ENCODE assay signal across 20 cellular contexts in genomic region chr11:71379722-71380121, GRCh38.
A peak's percentile ranks its signal among the peaks of the same experiment; 100 is the strongest.
DNase-seq lines count a peak whose midpoint lies in the region; ATAC-seq and TF ChIP-seq lines count a peak whose summit lies in the region.
"Had no signal": no experiment of that assay in that cellular context is flagged by ENCODE, and none has a peak within 500 bp of the region (broad histone marks: within the 10 kb centered on the region; RNA-seq: fewer than 3 reads in every experiment).

No MANE protein-coding gene starts in this region.

- peak; percentile 67 for ATAC-seq in WTC11
- no peak for ATAC-seq in activated CD8-positive, alpha-beta T cell treated with anti-CD3 and anti-CD28 coated beads, Interleukin-2, amount 10 ng/mL, durations not matched to agents 7 days and 5 days
- ATAC-seq: GM12878 had no signal

- no peaks in the 10 kb centered on the region for H4K20me1 ChIP-seq in osteoblast (ENCODE audit: insufficient read depth, low read length)

- H3K4me3 ChIP-seq in HEK293 (ENCODE audit: low read depth, low read length), result no peak overlapping the region
- H3K4me3 ChIP-seq in osteoblast (ENCODE audit: insufficient read depth, low read length), result no peak overlapping the region
- H3K4me3 ChIP-seq: GM12878 had no signal

- POLR2A ChIA-PET in HEK293 (lab: Yijun Ruan, JAX), result no interaction called here
- POLR2A ChIA-PET in WTC11 (lab: Charles Lee), result no interaction called here
- POLR2A ChIA-PET in activated CD8-positive, alpha-beta T cell treated with anti-CD3 and anti-CD28 coated beads, Interleukin-2, amount 10 ng/mL, durations not matched to agents 7 days and 5 days (lab: Charles Lee), result no interaction called here
- POLR2A ChIA-PET in activated CD4-positive, alpha-beta memory T cell treated with anti-CD3 and anti-CD28 coated beads for 36 hours (lab: Charles Lee), result no interaction called here

- no peak overlapping the region for H3K4me2 ChIP-seq in osteoblast (ENCODE audit: insufficient read depth, low read length)

- peaks cover 62% of the 10 kb centered on the region for H3K27me3 Mint-ChIP-seq in WTC11 (ENCODE audit: low read depth)
- H3K27me3 Mint-ChIP-seq in activated CD8-positive, alpha-beta T cell treated with anti-CD3 and anti-CD28 coated beads, Interleukin-2, amount 10 ng/mL, durations not matched to agents 7 days and 5 days (ENCODE audit: low read depth), result peaks cover 3% of the 10 kb centered on the region
- peaks cover 35% of the 10 kb centered on the region for H3K27me3 Mint-ChIP-seq in activated CD4-positive, alpha-beta memory T cell treated with anti-CD3 and anti-CD28 coated beads for 36 hours

- H3K9me3 Mint-ChIP-seq in WTC11, result peaks cover 43% of the 10 kb centered on the region
- H3K9me3 Mint-ChIP-seq in activated CD8-positive, alpha-beta T cell treated with anti-CD3 and anti-CD28 coated beads, Interleukin-2, amount 10 ng/mL, durations not matched to agents 7 days and 5 days (ENCODE audit: insufficient read depth), result no peaks in the 10 kb centered on the region
- H3K9me3 Mint-ChIP-seq in activated CD4-positive, alpha-beta memory T cell treated with anti-CD3 and anti-CD28 coated beads for 36 hours, result peaks cover 1% of the 10 kb centered on the region

- H3K9me3 ChIP-seq in HEK293 (ENCODE audit: control insufficient read depth, insufficient read depth, low read depth, low read length) (no peaks in the 10 kb centered on the region), osteoblast (ENCODE audit: low read depth, low read length) (no peaks in the 10 kb centered on the region)
- H3K9me3 ChIP-seq: BE2C had no signal

- no peak overlapping the region for H3K27ac Mint-ChIP-seq in WTC11
- H3K27ac Mint-ChIP-seq in activated CD8-positive, alpha-beta T cell treated with anti-CD3 and anti-CD28 coated beads, Interleukin-2, amount 10 ng/mL, durations not matched to agents 7 days and 5 days, result no peak overlapping the region
- H3K27ac Mint-ChIP-seq in activated CD4-positive, alpha-beta memory T cell treated with anti-CD3 and anti-CD28 coated beads for 36 hours, result no peak overlapping the region
- H3K27ac Mint-ChIP-seq: CD4-positive, CD25-positive, alpha-beta regulatory T cell; CD8-positive, alpha-beta memory T cell; H9 had no signal

- H3K36me3 Mint-ChIP-seq in WTC11, result no peaks in the 10 kb centered on the region
- H3K36me3 Mint-ChIP-seq in activated CD8-positive, alpha-beta T cell treated with anti-CD3 and anti-CD28 coated beads, Interleukin-2, amount 10 ng/mL, durations not matched to agents 7 days and 5 days (ENCODE audit: low read depth), result no peaks in the 10 kb centered on the region
- H3K36me3 Mint-ChIP-seq in activated CD4-positive, alpha-beta memory T cell treated with anti-CD3 and anti-CD28 coated beads for 36 hours, result no peaks in the 10 kb centered on the region

- no peak overlapping the region for H3K4me3 Mint-ChIP-seq in WTC11
- no peak overlapping the region for H3K4me3 Mint-ChIP-seq in activated CD8-positive, alpha-beta T cell treated with anti-CD3 and anti-CD28 coated beads, Interleukin-2, amount 10 ng/mL, durations not matched to agents 7 days and 5 days
- H3K4me3 Mint-ChIP-seq in activated CD4-positive, alpha-beta memory T cell treated with anti-CD3 and anti-CD28 coated beads for 36 hours, result no peak overlapping the region
- H3K4me3 Mint-ChIP-seq: CD4-positive, CD25-positive, alpha-beta regulatory T cell; CD8-positive, alpha-beta memory T cell; H9 had no signal

- H2AFZ ChIP-seq in osteoblast (ENCODE audit: low read length), result no peak overlapping the region

- peaks cover 19% of the 10 kb centered on the region for H3K27me3 ChIP-seq in osteoblast (ENCODE audit: insufficient read depth, low read length)

- no peaks in the 10 kb centered on the region for H3K79me2 ChIP-seq in osteoblast (ENCODE audit: insufficient read depth, low read length)

- H3K27ac ChIP-seq in HEK293 (ENCODE audit: extremely low read depth, low read depth, low read length) (no peak overlapping the region), osteoblast (ENCODE audit: low read depth, low read length) (no peak overlapping the region)
- H3K27ac ChIP-seq: HL-60 had no signal

- H3K4me1 ChIP-seq in HEK293 (ENCODE audit: control insufficient read depth, insufficient read depth, low read length) (no peaks in the 10 kb centered on the region), osteoblast (ENCODE audit: insufficient read depth, low read length) (no peaks in the 10 kb centered on the region)
- H3K4me1 ChIP-seq: BE2C had no signal

- CTCF ChIA-PET in HEK293 (lab: Yijun Ruan, JAX), result no interaction called here
- CTCF ChIA-PET in WTC11 (lab: Charles Lee), result no interaction called here
- CTCF ChIA-PET in activated CD8-positive, alpha-beta T cell treated with anti-CD3 and anti-CD28 coated beads, Interleukin-2, amount 10 ng/mL, durations not matched to agents 7 days and 5 days (lab: Charles Lee), result no interaction called here
- CTCF ChIA-PET in activated CD4-positive, alpha-beta memory T cell treated with anti-CD3 and anti-CD28 coated beads for 36 hours (lab: Charles Lee), result no interaction called here

- H3K36me3 ChIP-seq in HEK293 (ENCODE audit: control insufficient read depth in 2 of 2, insufficient read depth in 1 of 2, low read length in 2 of 2) (no peaks in the 10 kb centered on the region), osteoblast (ENCODE audit: insufficient read depth, low read length) (no peaks in the 10 kb centered on the region)
- H3K36me3 ChIP-seq: BE2C had no signal

- H3K4me1 Mint-ChIP-seq in WTC11, result peaks cover 6% of the 10 kb centered on the region
- no peaks in the 10 kb centered on the region for H3K4me1 Mint-ChIP-seq in activated CD8-positive, alpha-beta T cell treated with anti-CD3 and anti-CD28 coated beads, Interleukin-2, amount 10 ng/mL, durations not matched to agents 7 days and 5 days (ENCODE audit: low read depth)
- no peaks in the 10 kb centered on the region for H3K4me1 Mint-ChIP-seq in activated CD4-positive, alpha-beta memory T cell treated with anti-CD3 and anti-CD28 coated beads for 36 hours (ENCODE audit: low read depth)
- H3K4me1 Mint-ChIP-seq: CD4-positive, CD25-positive, alpha-beta regulatory T cell had no signal

- TF ChIP-seq CTCF in HEK293 (tag by site-specific recombination; IDR thresholded peaks at IDR 0.05) (no peak), WTC11 (IDR thresholded peaks at IDR 0.05) (no peak), osteoblast (IDR thresholded peaks at IDR 0.05; ENCODE audit: extremely low read depth, low read depth, low read length) (no peak)

- DNase-seq in NCI-H1417 (lab: John Stamatoyannopoulos, UW), result peak in 2 of 3 experiments; percentile 78 to 98
- DNase-seq in WTC11 (ENCODE audit: low spot score), result no peak
- peak; percentile 19 for DNase-seq in osteoblast (ENCODE audit: insufficient read length, low spot score, missing footprints)
- no peak for DNase-seq in activated CD8-positive, alpha-beta T cell treated with anti-CD3 and anti-CD28 coated beads, Interleukin-2, amount 10 ng/mL, durations not matched to agents 7 days and 5 days
- DNase-seq in activated CD4-positive, alpha-beta memory T cell treated with anti-CD3 and anti-CD28 coated beads for 36 hours, result no peak
- DNase-seq: ACHN; BE2C; C1 segment of cervical spinal cord; CD4-positive, CD25-positive, alpha-beta regulatory T cell; CD8-positive, alpha-beta memory T cell; COR-L47; DMS 273 treated with DMSO at 0.1 percent for 48 hours; DMS53; DND-41; EL; GOT3; H9 had no signal

- intact Hi-C loops in activated CD4-positive, alpha-beta memory T cell treated with anti-CD3 and anti-CD28 coated beads for 36 hours (cut with micrococcal nuclease), result no loop called here

TF ChIP-seq in HEK293, 187 proteins besides CTCF, POLR2A, EP300 and RAD21:
- TF ChIP-seq ZNF48 (tag by site-specific recombination; IDR thresholded peaks at IDR 0.05), result no peak
- 0 out of 2 replicates have a peak, but pooled peaks have one; percentile 39 for TF ChIP-seq ZIC2 (tag by site-specific recombination; IDR thresholded peaks at IDR 0.05)

TF ChIP-seq in WTC11, 78 proteins besides CTCF, POLR2A, EP300 and RAD21 (continues in another document):
- TF ChIP-seq ESRRA (CRISPR knock-in tag; IDR thresholded peaks at IDR 0.05; ENCODE audit: borderline replicate concordance) (no peak), ATF1 (CRISPR knock-in tag; IDR thresholded peaks at IDR 0.05) (no peak), ZNF532 (CRISPR knock-in tag; IDR thresholded peaks at IDR 0.05; ENCODE audit: borderline replicate concordance) (no peak)

Comparison
In these comparisons a context has a peak if more than half of its experiments do, and no peak if none do; other contexts are left out.
1. DNase-seq: peak in NCI-H1417 (2 of 3) and osteoblast (single experiment); none in WTC11 (single experiment), activated CD8-positive, alpha-beta T cell treated with anti-CD3 and anti-CD28 coated beads, Interleukin-2, amount 10 ng/mL, durations not matched to agents 7 days and 5 days (single experiment) and activated CD4-positive, alpha-beta memory T cell treated with anti-CD3 and anti-CD28 coated beads for 36 hours (single experiment).